Comparison of ENCODE assay signal across 1 cellular context in genomic region chr7:100682228-100682741, GRCh38.
A peak's percentile ranks its signal among the peaks of the same experiment; 100 is the strongest.
TF ChIP-seq lines count a peak whose summit lies in the region.

No MANE protein-coding gene starts in this region.

TF ChIP-seq in GM12878, 131 proteins besides CTCF, POLR2A, EP300 and RAD21:
- no peak for TF ChIP-seq HDGF (IDR thresholded peaks at IDR 0.05)
- no peak for TF ChIP-seq POU2F2 (IDR thresholded peaks at IDR 0.05; ENCODE audit: borderline replicate concordance, low read depth, low read length)
- peak; percentile 37 for TF ChIP-seq BCL3 (IDR thresholded peaks at IDR 0.05; ENCODE audit: borderline replicate concordance, insufficient read depth, low read depth, low read length, poor library complexity, severe bottlenecking)
